Comparison of ENCODE assay signal across 17 cellular contexts in genomic region chr7:42143605-42144252, GRCh38.
DNase-seq lines count a peak whose midpoint lies in the region; TF ChIP-seq lines count a peak whose summit lies in the region.
"Had no signal": no experiment of that assay in that cellular context is flagged by ENCODE, and none has a peak within 500 bp of the region (broad histone marks: within the 10 kb centered on the region; RNA-seq: fewer than 3 reads in every experiment).

No MANE protein-coding gene starts in this region.

- no peaks in the 10 kb centered on the region for H3K23me2 ChIP-seq in H9 (ENCODE audit: insufficient read length, low read depth, low read length, poor library complexity, severe bottlenecking)

- H3K36me3 Mint-ChIP-seq in H9 (ENCODE audit: insufficient read depth in 1 of 3, low read depth in 3 of 3), result peaks cover 4 to 16% (median 12%) of the 10 kb centered on the region in 3 experiments; a peak in 6 of 7 replicates
- H3K36me3 Mint-ChIP-seq in chondrocyte (ENCODE audit: low read depth), result peaks cover 3% of the 10 kb centered on the region

- no peak overlapping the region for H3K4me3 ChIP-seq in uterus
- H3K4me3 ChIP-seq: BLaER1 treated with 17β-estradiol and CSF1 and Interleukin-3, amounts not matched to agents 10 nM and 100 nM; Peyer's patch had no signal

- H3K27me3 Mint-ChIP-seq in H9 (ENCODE audit: low read depth) (no peaks in the 10 kb centered on the region), chondrocyte (ENCODE audit: low read depth) (no peaks in the 10 kb centered on the region)

- no peak overlapping the region for H3T11ph ChIP-seq in H9 (ENCODE audit: low read length)

- H2AFZ ChIP-seq in H9 (ENCODE audit: low read length), result no peak overlapping the region

- in situ Hi-C loops in GM13976 (cut with MboI; ENCODE audit: low sequenced_read_pairs, unreplicated experiment), result no loop called here

- H3K18ac ChIP-seq in H9 (ENCODE audit: insufficient read length, low read depth, low read length), result no peak overlapping the region

- H3K36me3 ChIP-seq in uterus, result no peaks in the 10 kb centered on the region
- H3K36me3 ChIP-seq: Peyer's patch had no signal

- H2BK15ac ChIP-seq in H9 (ENCODE audit: low read depth, low read length), result no peak overlapping the region

- no peaks in the 10 kb centered on the region for H3K79me1 ChIP-seq in H9 (ENCODE audit: insufficient read depth, low read depth, low read length, poor library complexity, severe bottlenecking)

- no peak overlapping the region for H3K56ac ChIP-seq in H9 (ENCODE audit: insufficient read length, low read depth, low read length)

- no peak overlapping the region for H2BK5ac ChIP-seq in H9 (ENCODE audit: insufficient read length, low read length)

- no peak overlapping the region for H2AK5ac ChIP-seq in H9 (ENCODE audit: insufficient read length, low read length)

- H3K9me3 ChIP-seq in H9 (ENCODE audit: control insufficient read depth, low read depth, low read length), result no peaks in the 10 kb centered on the region
- no peaks in the 10 kb centered on the region for H3K9me3 ChIP-seq in uterus
- H3K9me3 ChIP-seq: BLaER1 treated with 17β-estradiol and CSF1 and Interleukin-3, amounts not matched to agents 10 nM and 100 nM; Peyer's patch; SK-N-SH had no signal

- H3K27ac Mint-ChIP-seq in H9, result peak overlapping the region in 2 of 3 experiments; percentile 29 to 55; a peak in 2 of 7 replicates
- peak overlapping the region; percentile 82 for H3K27ac Mint-ChIP-seq in chondrocyte (ENCODE audit: unreplicated experiment)

- H3K23ac ChIP-seq in H9 (ENCODE audit: insufficient read length, low read depth, low read length), result no peak overlapping the region

- H3K27me3 ChIP-seq in H9 (ENCODE audit: insufficient read depth, low read length) (no peaks in the 10 kb centered on the region), uterus (no peaks in the 10 kb centered on the region)
- H3K27me3 ChIP-seq: BLaER1 treated with 17β-estradiol and CSF1 and Interleukin-3, amounts not matched to agents 10 nM and 100 nM; Peyer's patch had no signal

- H4K20me1 ChIP-seq in H9 (ENCODE audit: control insufficient read depth, insufficient read depth, insufficient read length), result no peaks in the 10 kb centered on the region
- H4K20me1 ChIP-seq: BLaER1 treated with 17β-estradiol and CSF1 and Interleukin-3, amounts not matched to agents 10 nM and 100 nM had no signal

- no peak overlapping the region for H2BK120ac ChIP-seq in H9 (ENCODE audit: low read depth, low read length, poor library complexity, severe bottlenecking)

- no peak for TF ChIP-seq CTCF in H9 (conservative IDR thresholded peaks at IDR 0.05)
- TF ChIP-seq CTCF in chondrocyte (IDR thresholded peaks at IDR 0.05), result peak; percentile 51
- TF ChIP-seq CTCF in uterus (IDR thresholded peaks at IDR 0.05), result no peak
- no peak for TF ChIP-seq CTCF in GM13976 (IDR thresholded peaks at IDR 0.05; ENCODE audit: borderline replicate concordance, control extremely low read depth, extremely low read depth, insufficient read depth, missing control alignments)

- no peak overlapping the region for H2BK12ac ChIP-seq in H9 (ENCODE audit: insufficient read length, low read depth, low read length)

- peaks cover 13 to 15% of the 10 kb centered on the region in 2 experiments for H3K4me1 Mint-ChIP-seq in H9
- peaks cover 29% of the 10 kb centered on the region for H3K4me1 Mint-ChIP-seq in chondrocyte (ENCODE audit: low read depth)
- H3K4me1 Mint-ChIP-seq: immature natural killer cell had no signal

- H3K4me1 ChIP-seq in H9 (ENCODE audit: insufficient read depth, low read length) (no peaks in the 10 kb centered on the region), uterus (peaks cover under 1 to 9% of the 10 kb centered on the region in 2 donors)
- H3K4me1 ChIP-seq: Peyer's patch had no signal

- DNase-seq in H9 (no peak), chondrocyte (ENCODE audit: low spot score) (no peak), iris pigment epithelial cell (ENCODE audit: low read depth) (peak; percentile 63), uterus (no peak), KG1 (lab: John Stamatoyannopoulos, UW) (no peak), GM13976 (ENCODE audit: low spot score) (no peak), A172 (ENCODE audit: low spot score) (no peak)
- DNase-seq: activated CD4-positive, alpha-beta T cell treated with anti-CD3 and anti-CD28 coated beads for 1 hour; head of caudate nucleus; immature natural killer cell; NCI-H187; NCI-H345; Peyer's patch; SK-N-SH; stimulated activated CD4-positive, alpha-beta T cell treated with anti-CD3 and anti-CD28 coated beads, Interleukin-4, amount 100 ng/mL, for 1 hour; T-helper 9 cell had no signal

- H3K9me3 Mint-ChIP-seq in H9 (no peaks in the 10 kb centered on the region), chondrocyte (ENCODE audit: low read depth) (no peaks in the 10 kb centered on the region)
- H3K9me3 Mint-ChIP-seq: immature natural killer cell had no signal

- no CpG with 5 or more reads among the region's 4 CpGs for WGBS in H9 (ENCODE audit: extremely low coverage, insufficient read length, low lambda C conversion rate)

- no peak overlapping the region for H2BK20ac ChIP-seq in H9 (ENCODE audit: low read depth, low read length, poor library complexity, severe bottlenecking)

- no peak overlapping the region for H3K14ac ChIP-seq in H9 (ENCODE audit: insufficient read depth, low read length)

- H3K4me3 Mint-ChIP-seq in H9 (no peak overlapping the region), chondrocyte (ENCODE audit: unreplicated experiment) (peak overlapping the region; percentile 55)
- H3K4me3 Mint-ChIP-seq: immature natural killer cell had no signal

- H3K79me2 ChIP-seq in H9 (ENCODE audit: insufficient read depth, low read length), result no peaks in the 10 kb centered on the region

- H3K4me2 ChIP-seq in H9 (ENCODE audit: insufficient read depth, insufficient read length, low read length), result no peak overlapping the region
- H3K4me2 ChIP-seq: BLaER1 treated with 17β-estradiol and CSF1 and Interleukin-3, amounts not matched to agents 10 nM and 100 nM; SK-N-SH had no signal

- no peak overlapping the region for H4K8ac ChIP-seq in H9 (replicated peaks; ENCODE audit: insufficient read length, low read depth, low read length)

- no peak for TF ChIP-seq POLR2A in uterus (IDR thresholded peaks at IDR 0.05)

- no peak overlapping the region for H3K9ac ChIP-seq in H9 (ENCODE audit: extremely low read depth, insufficient read length, low read length)
- H3K9ac ChIP-seq: BLaER1 treated with 17β-estradiol and CSF1 and Interleukin-3, amounts not matched to agents 10 nM and 100 nM; SK-N-SH had no signal

- intact Hi-C loops in uterus (cut with DNase I; ENCODE audit: low total_unique reads), result no loop called here

- H3K27ac ChIP-seq in H9 (ENCODE audit: insufficient read length, low read depth, low read length) (no peak overlapping the region), uterus (peak overlapping the region; percentile 32 to 63)
- H3K27ac ChIP-seq: BLaER1 treated with 17β-estradiol and CSF1 and Interleukin-3, amounts not matched to agents 10 nM and 100 nM; Peyer's patch had no signal

- H3K4ac ChIP-seq in H9 (ENCODE audit: low read depth, low read length), result no peak overlapping the region

- H4K5ac ChIP-seq in H9 (ENCODE audit: insufficient read length, low read depth, low read length), result no peak overlapping the region

- no peak overlapping the region for H4K91ac ChIP-seq in H9 (ENCODE audit: insufficient read length, low read depth, low read length)
